Comparison of ENCODE assay signal across 8 cellular contexts in genomic region chr7:134546903-134547737, GRCh38. TPM values are rescaled to one million over a fixed set of nuclear protein-coding genes. Genes with fewer than 3 reads are reported as not detected.
DNase-seq lines count a peak whose midpoint lies in the region; ATAC-seq and TF ChIP-seq lines count a peak whose summit lies in the region.

No MANE protein-coding gene starts in this region.

- peak; percentile 59 to 81 (median 74) for TF ChIP-seq CTCF in upper lobe of left lung (IDR thresholded peaks at IDR 0.05)

- H3K27me3 ChIP-seq in SJSA1 (replicated peaks), result no peaks in the 10 kb centered on the region
- no peaks in the 10 kb centered on the region for H3K27me3 ChIP-seq in upper lobe of left lung

- peak; percentile 34 for ATAC-seq in GM21529 (IDR thresholded peaks at IDR 0.05; ENCODE audit: unreplicated experiment)
- peak; percentile 81 for ATAC-seq in Right ventricle myocardium inferior
- peak; percentile 60 to 86 for ATAC-seq in upper lobe of left lung (ENCODE audit: low FRiP score in 2 of 2)

- H3K27ac ChIP-seq in SJSA1, result no peak overlapping the region
- no peak overlapping the region for H3K27ac ChIP-seq in upper lobe of left lung

- peak overlapping the region; percentile 22 for H3K4me3 ChIP-seq in SJSA1
- H3K4me3 ChIP-seq in upper lobe of left lung, result peak overlapping the region in 3 of 4 donors; percentile 17 to 38 (median 36)

- H3K36me3 ChIP-seq in SJSA1, result no peaks in the 10 kb centered on the region
- no peaks in the 10 kb centered on the region for H3K36me3 ChIP-seq in upper lobe of left lung

- H3K9me3 ChIP-seq in SJSA1 (replicated peaks) (no peaks in the 10 kb centered on the region), upper lobe of left lung (no peaks in the 10 kb centered on the region)

- in situ Hi-C loops in KBM-7 (cut with MboI; ENCODE audit: low pct_unique_long_range_greater_than_20kb, low sequenced_read_pairs), result no loop called here

- no peak for TF ChIP-seq EP300 in upper lobe of left lung (IDR thresholded peaks at IDR 0.05)

- DNase-seq in DMS114 treated with DMSO at 0.1 percent for 48 hours (lab: John Stamatoyannopoulos, UW; ENCODE audit: unreplicated experiment) (peak; percentile 38), KBM-7 (peak; percentile 53), SJSA1 (ENCODE audit: low read depth in 1 of 2, low spot score in 2 of 2) (peak; percentile 69 to 80), Right ventricle myocardium inferior (ENCODE audit: missing footprints) (no peak), pons (ENCODE audit: low spot score) (peak; percentile 67), upper lobe of left lung (no peak)
- peak; percentile 72 for DNase-seq in activated naive CD4-positive, alpha-beta T cell treated with anti-CD3 and anti-CD28 coated beads, Interleukin-2, amount 50 U/mL, for 16 hours

- 15 to 16% methylated on average over 8 to 9 of the region's 9 CpGs for WGBS in upper lobe of left lung, 2 donors

- intact Hi-C loops in Right ventricle myocardium inferior (cut with DNase I), result loop anchor here (2.0 to 5.0 kb wide), 2 partner anchors 60 to 114 kb away; no protein-coding TSS in a partner anchor

- TF ChIP-seq POLR2A in upper lobe of left lung (IDR thresholded peaks at IDR 0.05), result no peak

- H3K4me1 ChIP-seq in SJSA1 (replicated peaks), result peaks cover 6% of the 10 kb centered on the region; the same call in 1 of the 2 replicates
- peaks cover 0 to 8% (median 2%) of the 10 kb centered on the region in 4 donors for H3K4me1 ChIP-seq in upper lobe of left lung

RNA-seq across cellular contexts. Expression of gene AKR1B15, which starts 1.8 kb away (rescaled TPM):
- 2.6 TPM in 1 of 2 replicates, not detected in the other for total RNA-seq in SJSA1 (2014; rRNA removed; shearing (Covaris generic))
- not detected for total RNA-seq in Right ventricle myocardium inferior
- not detected for total RNA-seq in upper lobe of left lung

RNA-seq across cellular contexts. Expression of gene AKR1B10, which starts 19.8 kb away (rescaled TPM):
- total RNA-seq in SJSA1 (2014; rRNA removed; shearing (Covaris generic)), result 0.19 and 0.39 TPM in 2 replicates
- total RNA-seq in Right ventricle myocardium inferior (not detected), upper lobe of left lung (under 1 TPM in 2 of 6 donors, not detected in 4; 0.14 to 0.34 TPM)

Comparison
In these comparisons a context has a peak if more than half of its experiments do, and no peak if none do; other contexts are left out.
1. DNase-seq: peak in DMS114 treated with DMSO at 0.1 percent for 48 hours (single experiment), KBM-7 (single experiment), SJSA1 (2 of 2), activated naive CD4-positive, alpha-beta T cell treated with anti-CD3 and anti-CD28 coated beads, Interleukin-2, amount 50 U/mL, for 16 hours (single experiment) and pons (single experiment); none in Right ventricle myocardium inferior (single experiment) and upper lobe of left lung (0 of 2).
2. Peak in every context shown above with its lines, with median percentiles within 50 percentile points of each other: ATAC-seq.